ENCODE assay signal across 24 cellular contexts in the genomic region with DNA sequence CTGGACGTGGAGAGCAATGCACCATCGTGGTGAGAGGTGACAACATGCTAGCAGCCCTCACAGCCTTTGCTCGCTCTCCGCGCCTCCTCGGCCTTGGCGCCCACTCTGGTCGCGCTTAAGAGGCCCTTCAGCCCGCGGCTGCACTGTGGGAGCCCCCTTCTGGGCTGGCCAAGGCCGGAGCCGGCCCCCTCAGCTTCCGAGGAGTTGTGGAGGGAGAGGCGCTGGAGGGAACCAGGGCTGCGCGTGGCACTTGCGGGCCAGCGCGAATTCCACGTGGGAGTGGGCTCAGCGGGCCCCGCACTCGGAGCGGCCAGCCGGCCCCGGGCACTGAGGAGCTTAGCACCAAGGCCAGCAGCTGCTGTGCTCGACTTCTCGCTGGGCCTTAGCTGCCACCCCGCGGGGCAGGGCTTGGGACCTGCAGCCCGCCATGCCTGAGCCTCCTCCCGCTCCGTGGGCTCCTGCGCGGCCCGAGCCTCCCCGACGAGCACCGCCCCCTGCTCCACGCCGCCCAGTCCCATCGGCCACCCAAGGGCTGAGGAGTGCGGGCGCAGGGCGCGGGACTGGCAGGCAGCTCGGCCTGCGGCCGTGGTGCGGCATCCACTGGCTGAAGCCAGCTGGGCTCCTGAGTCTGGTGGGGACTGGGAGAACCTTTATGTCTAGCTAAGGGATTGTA. TPM values are rescaled to one million over a fixed set of nuclear protein-coding genes. Genes with fewer than 3 reads are reported as not detected.
DNase-seq lines count a peak whose midpoint lies in the region; ATAC-seq, FAIRE-seq and TF ChIP-seq lines count a peak whose summit lies in the region.
"Had no signal": no experiment of that assay in that cellular context is flagged by ENCODE, and none has a peak within 500 bp of the region (broad histone marks: within the 10 kb centered on the region; RNA-seq: fewer than 3 reads in every experiment).

No MANE protein-coding gene starts in this region.

- H2BK120ac ChIP-seq in H1 (replicated peaks; ENCODE audit: low read depth, low read length), result no peak overlapping the region

- no peak overlapping the region for H4K91ac ChIP-seq in H1 (replicated peaks; ENCODE audit: insufficient read length, low read length)

- peak overlapping the region; percentile 73; the same call in 1 of the 2 replicates for H2BK12ac ChIP-seq in H1 (ENCODE audit: low read depth, low read length)

- H3K23me2 ChIP-seq in H1 (ENCODE audit: low read depth, low read length), result no peaks in the 10 kb centered on the region; the same call in 1 of the 2 replicates

- H2AFZ ChIP-seq in HepG2 (ENCODE audit: low read length), result no peak overlapping the region
- H2AFZ ChIP-seq in H1 (ENCODE audit: low read length), result no peak overlapping the region
- H2AFZ ChIP-seq: GM23248 had no signal

- no peak overlapping the region for H3K4me3 ChIP-seq in HepG2 (replicated peaks in 1 of 3; ENCODE audit: insufficient read depth in 1 of 3, low read depth in 2 of 3, low read length in 3 of 3)
- no peak overlapping the region for H3K4me3 ChIP-seq in right lobe of liver
- no peak overlapping the region for H3K4me3 ChIP-seq in H1 (ENCODE audit: extremely low read depth in 1 of 4, insufficient read depth in 2 of 4, low read depth in 3 of 4, low read length in 4 of 4)
- H3K4me3 ChIP-seq in testis, result peak overlapping the region; percentile 15 to 50
- no peak overlapping the region for H3K4me3 ChIP-seq in lower leg skin (ENCODE audit: low read depth, poor library complexity, severe bottlenecking)
- H3K4me3 ChIP-seq: A549; BLaER1 treated with 17β-estradiol and CSF1 and Interleukin-3, amounts not matched to agents 10 nM and 100 nM; GM12878; GM23248 had no signal

- no TSS peak for BruUV-seq in HepG2 (replicated peaks; lab: Mats Ljungman, UMichigan)

- TF ChIP-seq POLR2A in HepG2 (IDR thresholded peaks at IDR 0.05; ENCODE audit: insufficient read depth in 1 of 2, low read depth in 2 of 2, low read length in 2 of 2) (no peak), right lobe of liver (IDR thresholded peaks at IDR 0.05) (no peak), H1 (IDR thresholded peaks at IDR 0.05; ENCODE audit: control extremely low read depth in 1 of 2, low read depth in 2 of 2, low read length in 2 of 2) (no peak), testis (IDR thresholded peaks at IDR 0.05) (no peak), lower leg skin (IDR thresholded peaks at IDR 0.05) (no peak)

- no peaks in the 10 kb centered on the region for H3K4me1 ChIP-seq in HepG2 (ENCODE audit: insufficient read depth, low read length)
- H3K4me1 ChIP-seq in right lobe of liver, result no peaks in the 10 kb centered on the region
- H3K4me1 ChIP-seq in H1 (replicated peaks in 1 of 4; ENCODE audit: control insufficient read depth in 3 of 4, insufficient read depth in 4 of 4, low read length in 3 of 4), result peaks cover 0 to 6% (median 2%) of the 10 kb centered on the region in 4 experiments; a peak in 4 of 7 replicates
- no peaks in the 10 kb centered on the region for H3K4me1 ChIP-seq in testis
- H3K4me1 ChIP-seq: A549, BE2C had no signal

- TF ChIP-seq EP300 in HepG2 (IDR thresholded peaks at IDR 0.05; ENCODE audit: low read depth in 2 of 2, low read length in 2 of 2) (no peak), HepG2 (CRISPR knock-in tag; IDR thresholded peaks at IDR 0.05; ENCODE audit: borderline replicate concordance) (no peak), H1 (IDR thresholded peaks at IDR 0.05; ENCODE audit: borderline replicate concordance in 1 of 2, low read depth in 2 of 2, low read length in 2 of 2) (no peak)

- H2AK5ac ChIP-seq in H1 (ENCODE audit: low read depth, low read length), result no peak overlapping the region

- H4K20me1 ChIP-seq in HepG2 (ENCODE audit: insufficient read depth, low read length) (no peaks in the 10 kb centered on the region), H1 (replicated peaks in 1 of 2; ENCODE audit: control insufficient read depth in 1 of 2, insufficient read depth in 2 of 2, low read length in 2 of 2) (no peaks in the 10 kb centered on the region)
- H4K20me1 ChIP-seq: BLaER1 treated with 17β-estradiol and CSF1 and Interleukin-3, amounts not matched to agents 10 nM and 100 nM had no signal

- POLR2A ChIA-PET in HepG2 (lab: Yijun Ruan, JAX) (no interaction called here), H1 (lab: Charles Lee; ENCODE audit: partially characterized antibody) (interaction anchor here (1.1 kb wide), 1 partner anchor 23 kb away, joined by 5 read pairs; no protein-coding TSS in a partner anchor)

- H3K9me3 ChIP-seq in HepG2 (ENCODE audit: low read length) (no peaks in the 10 kb centered on the region), right lobe of liver (no peaks in the 10 kb centered on the region), H1 (ENCODE audit: insufficient read depth in 2 of 2, low read depth in 1 of 2, low read length in 1 of 2) (no peaks in the 10 kb centered on the region; a peak in 1 of 4 replicates), testis (no peaks in the 10 kb centered on the region)
- H3K9me3 ChIP-seq: A549, BE2C had no signal

- DNase-seq in HepG2 (ENCODE audit: low spot score), result no peak
- no peak for DNase-seq in right lobe of liver
- no peak for DNase-seq in H1 (ENCODE audit: low read depth in 1 of 2, low spot score in 2 of 2)
- no peak for DNase-seq in testis
- DNase-seq in RKO (ENCODE audit: low spot score), result no peak
- DNase-seq in lower leg skin (ENCODE audit: low spot score in 2 of 2), result no peak
- DNase-seq: 8988T; ACHN; AML-193; BE2C; Calu3; CD4-positive, alpha-beta memory T cell; COR-L47; DMS53; DMS79 treated with DMSO at 0.1 percent for 48 hours; GDM1; GM23248; HCEC 1CT had no signal

- peak overlapping the region; percentile 4; the same call in 1 of the 2 replicates for H4K8ac ChIP-seq in H1 (ENCODE audit: extremely low read depth, insufficient read depth, low read length)

- no peak overlapping the region for H2BK5ac ChIP-seq in H1 (ENCODE audit: low read depth, low read length)

- H3K27ac ChIP-seq in HepG2 (ENCODE audit: extremely low read length, insufficient read depth, low read length) (no peak overlapping the region), right lobe of liver (no peak overlapping the region), H1 (ENCODE audit: low read depth, low read length) (no peak overlapping the region), testis (no peak overlapping the region)
- H3K27ac ChIP-seq: A549; BLaER1 treated with 17β-estradiol and CSF1 and Interleukin-3, amounts not matched to agents 10 nM and 100 nM; GM23248 had no signal

- intact Hi-C loops in HepG2 (cut with micrococcal nuclease; ENCODE audit: unreplicated experiment) (no loop called here), right lobe of liver (cut with DNase I) (no loop called here), testis (cut with DNase I; ENCODE audit: low total_unique reads) (no loop called here), lower leg skin (cut with DNase I; ENCODE audit: low total_unique reads) (no loop called here)

- CTCF ChIA-PET in HepG2 (lab: Yijun Ruan, JAX; ENCODE audit: low intra/inter-chr PET ratio, low total read pairs), result no interaction called here
- CTCF ChIA-PET in H1 (lab: Charles Lee; ENCODE audit: partially characterized antibody), result interaction anchor here (1.2 to 5.1 kb wide), 2 partner anchors 17 to 18 kb away, joined by 4 to 33 read pairs; no protein-coding TSS in a partner anchor

- H3K14ac ChIP-seq in H1 (ENCODE audit: insufficient read length), result no peak overlapping the region

- H3K56ac ChIP-seq in H1 (replicated peaks; ENCODE audit: insufficient read length, low read depth, low read length), result no peak overlapping the region

- in situ Hi-C loops in HepG2 (cut with HindIII; ENCODE audit: extremely low pct_ligation_motif_present, low pct_unique_long_range_greater_than_20kb), result no loop called here

- H3K4me2 ChIP-seq in HepG2 (ENCODE audit: low read depth, low read length), result no peak overlapping the region
- no peak overlapping the region for H3K4me2 ChIP-seq in H1 (ENCODE audit: insufficient read depth in 1 of 2, low read depth in 2 of 2, low read length in 2 of 2)
- H3K4me2 ChIP-seq: A549; BLaER1 treated with 17β-estradiol and CSF1 and Interleukin-3, amounts not matched to agents 10 nM and 100 nM had no signal

- H2BK20ac ChIP-seq in H1 (ENCODE audit: low read length), result no peak overlapping the region

- peak overlapping the region; percentile 48; the same call in 1 of the 2 replicates for H3K18ac ChIP-seq in H1 (ENCODE audit: extremely low read depth, low read length)

- no peak overlapping the region for H2BK15ac ChIP-seq in H1 (ENCODE audit: low read length)

- FAIRE-seq in HepG2 (lab: Jason Lieb, UNC) (no peak), H1 (lab: Jason Lieb, UNC) (no peak)
- FAIRE-seq: A549, GM12878, GM19239 had no signal

- H4K5ac ChIP-seq in H1 (ENCODE audit: insufficient read length, low read depth, low read length), result no peak overlapping the region

- no peaks in the 10 kb centered on the region for H3K36me3 ChIP-seq in HepG2 (replicated peaks in 1 of 2; ENCODE audit: control insufficient read depth in 1 of 2, insufficient read depth in 2 of 2, low read length in 2 of 2)
- H3K36me3 ChIP-seq in right lobe of liver, result no peaks in the 10 kb centered on the region
- H3K36me3 ChIP-seq in H1 (ENCODE audit: control insufficient read depth in 2 of 4, insufficient read depth in 4 of 4, low read length in 3 of 4), result no peaks in the 10 kb centered on the region
- H3K36me3 ChIP-seq in testis (ENCODE audit: low read depth, missing control alignments), result no peaks in the 10 kb centered on the region
- H3K36me3 ChIP-seq: BE2C; BLaER1 treated with 17β-estradiol and CSF1 and Interleukin-3, amounts not matched to agents 10 nM and 100 nM had no signal

- TF ChIP-seq CTCF in HepG2 (CRISPR knock-in tag; IDR thresholded peaks at IDR 0.05) (no peak), right lobe of liver (IDR thresholded peaks at IDR 0.05) (no peak), H1 (IDR thresholded peaks at IDR 0.05; ENCODE audit: control extremely low read depth in 1 of 3, insufficient read depth in 1 of 3, low read depth in 1 of 3, low read length in 3 of 3) (no peak), testis (IDR thresholded peaks at IDR 0.05) (no peak), lower leg skin (IDR thresholded peaks at IDR 0.05) (no peak)

- TF ChIP-seq RAD21 in HepG2 (CRISPR knock-in tag; IDR thresholded peaks at IDR 0.05) (no peak), H1 (IDR thresholded peaks at IDR 0.05 in 1 of 2, conservative IDR thresholded peaks at IDR 0.05 in 1 of 2; ENCODE audit: low read depth in 2 of 2, low read length in 2 of 2) (no peak)

- H3K9ac ChIP-seq in HepG2 (ENCODE audit: insufficient read depth, low read depth, low read length), result no peak overlapping the region
- H3K9ac ChIP-seq in H1 (replicated peaks in 1 of 4; ENCODE audit: extremely low read depth in 1 of 4, low read depth in 3 of 4, low read length in 3 of 4), result no peak overlapping the region
- H3K9ac ChIP-seq: BLaER1 treated with 17β-estradiol and CSF1 and Interleukin-3, amounts not matched to agents 10 nM and 100 nM; GM23248 had no signal

- ATAC-seq in HepG2 (no peak), right lobe of liver (no peak)
- ATAC-seq: A549, GM12878 had no signal

- WGBS in HepG2 (ENCODE audit: low lambda C conversion rate), result 87% methylated on average over 24 of the region's 51 CpGs
- 95% methylated on average over 7 of the region's 51 CpGs for WGBS in right lobe of liver (ENCODE audit: insufficient coverage, low coverage, low lambda C conversion rate, missing lambda C conversion rate)
- 95% methylated on average over 39 of the region's 51 CpGs; no CpG with 5 or more reads in 1 of the 2 experiments for WGBS in H1 (ENCODE audit: extremely low coverage in 1 of 2, insufficient coverage in 1 of 2, insufficient read length in 1 of 2, insufficient replicate concordance in 2 of 2, low coverage in 1 of 2, low lambda C conversion rate in 2 of 2, missing lambda C conversion rate in 1 of 2), 2 experiments
- 63 to 77% methylated on average over 2 to 51 of the region's 51 CpGs for WGBS in testis, 2 donors
- WGBS in lower leg skin, 2 donors, result 95 to 96% methylated on average over 33 to 50 of the region's 51 CpGs

- peaks cover 3 to 28% of the 10 kb centered on the region in 2 experiments; a peak in 4 of 5 replicates for H3K27me3 ChIP-seq in HepG2 (ENCODE audit: control insufficient read depth in 1 of 2, insufficient read depth in 2 of 2, low read length in 2 of 2)
- H3K27me3 ChIP-seq in right lobe of liver, result no peaks in the 10 kb centered on the region
- no peaks in the 10 kb centered on the region; a peak in 2 of 7 replicates for H3K27me3 ChIP-seq in H1 (replicated peaks in 1 of 4; ENCODE audit: control insufficient read depth in 3 of 4, extremely low read depth in 1 of 4, insufficient read depth in 3 of 4, low read length in 3 of 4)
- H3K27me3 ChIP-seq in testis, result no peaks in the 10 kb centered on the region
- H3K27me3 ChIP-seq: BLaER1 treated with 17β-estradiol and CSF1 and Interleukin-3, amounts not matched to agents 10 nM and 100 nM had no signal

- no peak overlapping the region for H3K4ac ChIP-seq in H1 (replicated peaks; ENCODE audit: insufficient read length, low read depth, low read length)

- no peaks in the 10 kb centered on the region for H3K79me1 ChIP-seq in H1 (ENCODE audit: low read depth, low read length)

- H3K79me2 ChIP-seq in HepG2 (ENCODE audit: insufficient read depth, low read length) (no peaks in the 10 kb centered on the region), H1 (ENCODE audit: control insufficient read depth in 1 of 2, insufficient read depth in 2 of 2, low read length in 2 of 2) (no peaks in the 10 kb centered on the region)

- no peak overlapping the region for H3K23ac ChIP-seq in H1 (ENCODE audit: insufficient read length)

RNA-seq across cellular contexts. Expression of gene GPX6, which starts 3.8 kb away (rescaled TPM):
- total RNA-seq in HepG2 (2016; rRNA removed; fragmentation: Illumina TruSeq; extraction: Trizol), result not detected in 2 replicates
- total RNA-seq in HepG2 (2016; cell fraction: cytosol; rRNA removed; fragmentation: Illumina TruSeq; extraction: Trizol; ENCODE audit: low read depth), result not detected in 2 replicates
- total RNA-seq in HepG2 (2016; cell fraction: insoluble cytoplasmic fraction; rRNA removed; fragmentation: Illumina TruSeq; extraction: Trizol), result not detected in 2 replicates
- total RNA-seq in HepG2 (2016; cell fraction: membrane; rRNA removed; fragmentation: Illumina TruSeq; extraction: Trizol), result not detected in 2 replicates
- total RNA-seq in HepG2 (2016; cell fraction: nucleus; rRNA removed; fragmentation: Illumina TruSeq; extraction: Trizol), result not detected in 2 replicates
- polyA plus RNA-seq in HepG2 (2011; rRNA removed), result not detected in 2 replicates
- polyA plus RNA-seq in HepG2 (2011; cell fraction: cytosol; rRNA removed), result not detected in 2 replicates
- not detected in 2 replicates for polyA plus RNA-seq in HepG2 (2011; cell fraction: nucleus; rRNA removed)
- polyA plus RNA-seq in HepG2 (2012), result not detected in 2 replicates
- not detected in 2 replicates for polyA plus RNA-seq in HepG2 (2016; cell fraction: cytosol; fragmentation: Illumina TruSeq; extraction: Trizol; ENCODE audit: low read depth)
- not detected in 2 replicates for polyA plus RNA-seq in HepG2 (2016; cell fraction: insoluble cytoplasmic fraction; fragmentation: Illumina TruSeq; extraction: Trizol; ENCODE audit: low read depth)
- polyA plus RNA-seq in HepG2 (2016; cell fraction: membrane; fragmentation: Illumina TruSeq; extraction: Trizol; ENCODE audit: low read depth), result not detected in 2 replicates
- polyA plus RNA-seq in HepG2 (2016; cell fraction: nucleus; fragmentation: Illumina TruSeq; extraction: Trizol; ENCODE audit: insufficient read depth, low read depth), result not detected in 2 replicates
- polyA minus RNA-seq in HepG2 (2011; rRNA and poly(A)+ RNA removed; ENCODE audit: low replicate concordance), result not detected in 2 replicates
- not detected in 2 replicates for polyA minus RNA-seq in HepG2 (2011; cell fraction: cytosol; rRNA and poly(A)+ RNA removed)
- not detected in 2 replicates for polyA minus RNA-seq in HepG2 (2011; cell fraction: nucleus; rRNA and poly(A)+ RNA removed)
- not detected for total RNA-seq in right lobe of liver
- not detected in 2 replicates for total RNA-seq in H1 (2021; fragmentation: NEBNext Ultra II Directional; extraction: Animal tissue kit (Norgen Biotek cat#: 25700))
- not detected in 2 replicates for polyA plus RNA-seq in H1 (2011; rRNA removed)
- polyA plus RNA-seq in H1 (2011; cell fraction: cytosol; rRNA removed), result 0.06 TPM
- not detected for polyA plus RNA-seq in H1 (2011; cell fraction: nucleus; rRNA removed)
- not detected in 4 replicates for polyA plus RNA-seq in H1 (2012, experiment 1 of 2)
- polyA plus RNA-seq in H1 (2012, experiment 2 of 2), result not detected
- not detected for polyA plus RNA-seq in H1 (2013, experiment 1 of 2)
- polyA plus RNA-seq in H1 (2013, experiment 2 of 2), result not detected
- not detected in 2 replicates for polyA minus RNA-seq in H1 (2011; rRNA and poly(A)+ RNA removed)
- polyA minus RNA-seq in H1 (2011; cell fraction: cytosol; rRNA and poly(A)+ RNA removed), result not detected
- not detected for polyA minus RNA-seq in H1 (2011; cell fraction: nucleus; rRNA and poly(A)+ RNA removed)
- total RNA-seq in testis, result under 1 TPM; 0.19 to 0.87 TPM
- 0.54 TPM for polyA plus RNA-seq in testis (ENCODE audit: insufficient read depth, low read depth, low replicate concordance)
- total RNA-seq in lower leg skin, result not detected
- total RNA-seq: Calu3; CD4-positive, alpha-beta memory T cell; Daoy; GM12878; GM23248; H4 had no signal
- polyA plus RNA-seq: A549; CD4-positive, alpha-beta memory T cell; GM12878; GM23248 had no signal

RNA-seq across cellular contexts. Expression of gene GPX5, which starts 13.9 kb away (rescaled TPM):
- total RNA-seq in HepG2 (2016; rRNA removed; fragmentation: Illumina TruSeq; extraction: Trizol) (not detected in 2 replicates), right lobe of liver (not detected), testis (1 to 10 TPM; 1.2 to 8.1 TPM), lower leg skin (not detected)
- not detected in 2 replicates for total RNA-seq in HepG2 (2016; cell fraction: cytosol; rRNA removed; fragmentation: Illumina TruSeq; extraction: Trizol; ENCODE audit: low read depth)
- not detected in 2 replicates for total RNA-seq in HepG2 (2016; cell fraction: insoluble cytoplasmic fraction; rRNA removed; fragmentation: Illumina TruSeq; extraction: Trizol)
- not detected in 2 replicates for total RNA-seq in HepG2 (2016; cell fraction: membrane; rRNA removed; fragmentation: Illumina TruSeq; extraction: Trizol)
- not detected in 2 replicates for total RNA-seq in HepG2 (2016; cell fraction: nucleus; rRNA removed; fragmentation: Illumina TruSeq; extraction: Trizol)
- polyA plus RNA-seq in HepG2 (2011; rRNA removed) (not detected in 2 replicates), H1 (2011; rRNA removed) (0.08 TPM in 1 of 2 replicates, not detected in the other), testis (ENCODE audit: insufficient read depth, low read depth, low replicate concordance) (8.6 TPM)
- not detected in 2 replicates for polyA plus RNA-seq in HepG2 (2011; cell fraction: cytosol; rRNA removed)
- polyA plus RNA-seq in HepG2 (2011; cell fraction: nucleus; rRNA removed), result not detected in 2 replicates
- not detected in 2 replicates for polyA plus RNA-seq in HepG2 (2012)
- polyA plus RNA-seq in HepG2 (2016; cell fraction: cytosol; fragmentation: Illumina TruSeq; extraction: Trizol; ENCODE audit: low read depth), result not detected in 2 replicates
- polyA plus RNA-seq in HepG2 (2016; cell fraction: insoluble cytoplasmic fraction; fragmentation: Illumina TruSeq; extraction: Trizol; ENCODE audit: low read depth), result not detected in 2 replicates
- not detected in 2 replicates for polyA plus RNA-seq in HepG2 (2016; cell fraction: membrane; fragmentation: Illumina TruSeq; extraction: Trizol; ENCODE audit: low read depth)
- not detected in 2 replicates for polyA plus RNA-seq in HepG2 (2016; cell fraction: nucleus; fragmentation: Illumina TruSeq; extraction: Trizol; ENCODE audit: insufficient read depth, low read depth)
- not detected in 2 replicates for polyA minus RNA-seq in HepG2 (2011; rRNA and poly(A)+ RNA removed; ENCODE audit: low replicate concordance)
- not detected in 2 replicates for polyA minus RNA-seq in HepG2 (2011; cell fraction: cytosol; rRNA and poly(A)+ RNA removed)
- not detected in 2 replicates for polyA minus RNA-seq in HepG2 (2011; cell fraction: nucleus; rRNA and poly(A)+ RNA removed)
- not detected in 2 replicates for total RNA-seq in H1 (2021; fragmentation: NEBNext Ultra II Directional; extraction: Animal tissue kit (Norgen Biotek cat#: 25700))
- not detected for polyA plus RNA-seq in H1 (2011; cell fraction: cytosol; rRNA removed)
- polyA plus RNA-seq in H1 (2011; cell fraction: nucleus; rRNA removed), result 0.07 TPM
- polyA plus RNA-seq in H1 (2012, experiment 1 of 2), result not detected in 4 replicates
- polyA plus RNA-seq in H1 (2012, experiment 2 of 2), result not detected
- polyA plus RNA-seq in H1 (2013, experiment 1 of 2), result 0.02 TPM
- polyA plus RNA-seq in H1 (2013, experiment 2 of 2), result 0.04 TPM
- not detected in 2 replicates for polyA minus RNA-seq in H1 (2011; rRNA and poly(A)+ RNA removed)
- polyA minus RNA-seq in H1 (2011; cell fraction: cytosol; rRNA and poly(A)+ RNA removed), result not detected
- polyA minus RNA-seq in H1 (2011; cell fraction: nucleus; rRNA and poly(A)+ RNA removed), result not detected
- total RNA-seq: Calu3; CD4-positive, alpha-beta memory T cell; Daoy; GM12878; GM23248; H4 had no signal
- polyA plus RNA-seq: A549; CD4-positive, alpha-beta memory T cell; GM12878; GM23248 had no signal

Comparison
In these comparisons a context has a peak if more than half of its experiments do, and no peak if none do; other contexts are left out.
1. H3K4me3 ChIP-seq: peak in testis (2 of 2); none in HepG2 (0 of 3), right lobe of liver (0 of 3), H1 (0 of 4) and lower leg skin (single experiment).